Comparison of ENCODE assay signal across 17 cellular contexts in genomic region chr3:89172150-89172549, GRCh38.
"Had no signal": no experiment of that assay in that cellular context is flagged by ENCODE, and none has a peak within 500 bp of the region (broad histone marks: within the 10 kb centered on the region; RNA-seq: fewer than 3 reads in every experiment).

No MANE protein-coding gene starts in this region.

- H3K36me3 ChIP-seq: pancreas had no signal

- FAIRE-seq: colon, endothelial cell of umbilical vein, islet of Langerhans, urothelium cell line had no signal

- H3K27me3 ChIP-seq: pancreas had no signal

- H3K27ac ChIP-seq: pancreas had no signal

- H3K9me3 Mint-ChIP-seq: activated T-cell treated with anti-CD3 and anti-CD28 coated beads, Interleukin-2, amount 50 U/mL, for 4 hours had no signal

- ATAC-seq: activated T-cell treated with anti-CD3 and anti-CD28 coated beads, Interleukin-2, amount 50 U/mL, for 4 hours; pancreas had no signal

- H3K4me3 Mint-ChIP-seq: activated T-cell treated with anti-CD3 and anti-CD28 coated beads, Interleukin-2, amount 50 U/mL, for 4 hours had no signal

- H3K9me3 ChIP-seq: pancreas had no signal

- DNase-seq: activated CD4-positive, alpha-beta T cell treated with anti-CD3 and anti-CD28 coated beads for 1 hour; activated CD4-positive, alpha-beta T cell treated with anti-CD3 and anti-CD28 coated beads, Interleukin-2, amount 50 U/mL, for 48 hours; activated effector memory CD4-positive, alpha-beta T cell treated with Interleukin-2 at 50 U/mL for 16 hours; activated naive CD4-positive, alpha-beta T cell treated with anti-CD3 and anti-CD28 coated beads, Interleukin-2, amount 50 U/mL, for 16 hours; activated T-cell treated with anti-CD3 and anti-CD28 coated beads, Interleukin-2, amount 50 U/mL, for 4 hours; caudate nucleus; foreskin fibroblast; midbrain; pancreas; stimulated activated CD4-positive, alpha-beta T cell treated with anti-CD3 and anti-CD28 coated beads, Interleukin-1b, Interleukin-23, amount 100 ng/mL, for 48 hours; T-helper 1 cell; T1000 had no signal

- H3K4me3 ChIP-seq: lung, pancreas had no signal
